In the genomic region with DNA sequence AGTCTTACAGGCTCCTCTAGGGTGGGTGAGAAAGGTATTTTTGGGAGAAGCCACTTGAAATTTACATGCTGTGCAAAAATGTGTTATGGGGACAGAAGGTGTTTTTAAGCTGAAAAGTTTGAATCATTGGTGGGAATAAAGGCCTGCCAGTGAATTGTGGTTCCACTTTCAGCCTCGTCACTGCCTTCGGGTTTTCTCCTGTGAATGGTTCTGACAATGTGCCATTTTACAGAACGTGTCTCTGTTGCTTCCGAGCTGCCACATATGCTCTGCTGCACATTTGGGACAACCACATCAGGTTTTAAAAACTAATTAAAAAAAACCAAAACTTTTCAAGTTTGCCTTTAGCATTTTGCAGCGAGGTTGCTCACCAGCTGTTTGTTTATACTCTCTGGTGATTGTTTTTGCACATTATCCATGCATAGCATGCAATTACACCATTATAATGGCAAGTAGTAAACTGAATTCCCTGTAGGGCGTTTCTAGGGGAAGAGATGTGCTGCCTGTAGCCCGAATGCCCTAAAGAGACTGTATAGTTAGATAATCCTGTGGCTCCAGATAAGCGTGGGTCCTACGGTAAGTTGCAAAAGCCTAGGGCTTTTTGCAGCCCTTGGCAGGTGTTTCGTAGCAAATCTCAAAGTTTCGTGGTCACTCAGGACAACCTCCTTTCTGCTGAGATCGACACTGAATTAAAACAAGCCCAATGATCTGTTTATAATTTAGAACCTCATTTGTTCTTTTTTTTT, we compare ENCODE assay signal across 13 cellular contexts.
"Had no signal": no experiment of that assay in that cellular context is flagged by ENCODE, and none has a peak within 500 bp of the region (broad histone marks: within the 10 kb centered on the region; RNA-seq: fewer than 3 reads in every experiment).

No MANE protein-coding gene starts in this region.

- DNase-seq: activated CD4-positive, alpha-beta T cell treated with anti-CD3 and anti-CD28 coated beads, Interleukin-2, amount 10 ng/mL, durations not matched to agents 24 days and 14 days; activated CD4-positive, CD25-positive, alpha-beta regulatory T cell; activated CD8-positive, alpha-beta T cell treated with anti-CD3 and anti-CD28 coated beads, Interleukin-2, amount 10 ng/mL, durations not matched to agents 7 days and 5 days; activated naive CD8-positive, alpha-beta T cell treated with anti-CD3 and anti-CD28 coated beads for 36 hours; cortex of kidney; effector CD4-positive, alpha-beta T cell; mesendoderm; nephron progenitor cell; psoas muscle had no signal

- H3K36me3 ChIP-seq: esophagus muscularis mucosa had no signal

- ATAC-seq: activated CD8-positive, alpha-beta T cell treated with anti-CD3 and anti-CD28 coated beads, Interleukin-2, amount 10 ng/mL, durations not matched to agents 7 days and 5 days; psoas muscle; sciatic nerve had no signal

- H3K27ac ChIP-seq: esophagus muscularis mucosa, psoas muscle had no signal

- H3K4me1 ChIP-seq: esophagus muscularis mucosa, psoas muscle had no signal

- H3K9me3 ChIP-seq: esophagus muscularis mucosa, psoas muscle had no signal

- H3K4me3 ChIP-seq: esophagus muscularis mucosa, psoas muscle had no signal

- H3K27me3 Mint-ChIP-seq: activated CD4-positive, alpha-beta T cell treated with anti-CD3 and anti-CD28 coated beads, Interleukin-2, amount 10 ng/mL, durations not matched to agents 24 days and 14 days; activated naive CD8-positive, alpha-beta T cell treated with anti-CD3 and anti-CD28 coated beads for 36 hours had no signal

- H3K4me3 Mint-ChIP-seq: activated CD4-positive, alpha-beta T cell treated with anti-CD3 and anti-CD28 coated beads, Interleukin-2, amount 10 ng/mL, durations not matched to agents 24 days and 14 days; activated CD8-positive, alpha-beta T cell treated with anti-CD3 and anti-CD28 coated beads, Interleukin-2, amount 10 ng/mL, durations not matched to agents 7 days and 5 days; activated naive CD8-positive, alpha-beta T cell treated with anti-CD3 and anti-CD28 coated beads for 36 hours; brain; nephron progenitor cell; stimulated activated naive CD8-positive, alpha-beta T cell treated with anti-CD3 and anti-CD28 coated beads, Interleukin-15, Interleukin-2, amounts not matched to agents 100 ng/mL and 50 ng/mL, for 24 hours had no signal

- H3K27ac Mint-ChIP-seq: activated CD4-positive, alpha-beta T cell treated with anti-CD3 and anti-CD28 coated beads, Interleukin-2, amount 10 ng/mL, durations not matched to agents 24 days and 14 days; activated CD8-positive, alpha-beta T cell treated with anti-CD3 and anti-CD28 coated beads, Interleukin-2, amount 10 ng/mL, durations not matched to agents 7 days and 5 days; activated naive CD8-positive, alpha-beta T cell treated with anti-CD3 and anti-CD28 coated beads for 36 hours; nephron progenitor cell; stimulated activated naive CD8-positive, alpha-beta T cell treated with anti-CD3 and anti-CD28 coated beads, Interleukin-15, Interleukin-2, amounts not matched to agents 100 ng/mL and 50 ng/mL, for 24 hours had no signal
